In the genomic region with DNA sequence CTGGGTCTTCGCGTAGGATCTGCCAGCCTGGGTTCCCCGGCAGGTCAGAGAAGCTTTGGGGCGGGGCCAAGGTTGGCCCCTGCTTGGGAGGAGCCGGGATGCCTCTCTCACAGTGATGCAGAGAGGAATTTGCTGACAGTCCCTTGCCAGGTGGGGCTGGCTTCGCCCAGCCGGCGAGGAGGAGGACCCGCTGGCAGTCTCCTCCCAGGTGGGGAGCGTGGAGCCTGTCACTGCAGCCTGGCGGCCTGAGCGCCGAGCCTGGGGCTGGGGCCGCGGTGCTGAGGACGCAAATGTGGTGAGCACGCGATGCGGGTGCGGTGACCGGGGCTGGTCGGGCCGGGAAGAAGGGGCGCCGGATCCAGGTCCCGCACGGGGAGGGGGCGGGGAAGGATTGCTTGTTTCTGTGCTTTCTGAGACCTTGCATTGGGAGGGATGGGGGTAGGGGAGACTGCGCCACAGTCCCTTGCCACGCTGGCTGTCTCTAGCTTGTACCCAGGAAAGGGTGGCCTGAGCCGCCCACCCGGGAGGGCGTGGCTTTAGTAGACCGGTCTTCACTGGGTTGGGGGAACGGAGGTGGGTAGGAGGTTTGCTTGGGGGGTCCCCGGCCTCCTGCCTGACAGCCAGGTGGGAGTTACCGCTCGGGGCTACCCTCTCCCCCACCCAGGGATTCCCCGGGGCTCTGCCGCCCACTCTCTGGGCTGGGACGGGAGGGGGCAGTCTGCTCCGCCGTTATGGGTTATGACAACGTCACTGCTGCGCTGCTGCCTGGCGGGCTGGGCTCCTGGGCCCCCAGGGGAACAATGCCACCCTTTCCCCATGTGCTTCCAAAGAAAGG, we compare ENCODE assay signal across 8 cellular contexts. TPM values are rescaled to one million over a fixed set of nuclear protein-coding genes. Genes with fewer than 3 reads are reported as not detected.
DNase-seq lines count a peak whose midpoint lies in the region; ATAC-seq, FAIRE-seq and TF ChIP-seq lines count a peak whose summit lies in the region.

A gene with protein sequence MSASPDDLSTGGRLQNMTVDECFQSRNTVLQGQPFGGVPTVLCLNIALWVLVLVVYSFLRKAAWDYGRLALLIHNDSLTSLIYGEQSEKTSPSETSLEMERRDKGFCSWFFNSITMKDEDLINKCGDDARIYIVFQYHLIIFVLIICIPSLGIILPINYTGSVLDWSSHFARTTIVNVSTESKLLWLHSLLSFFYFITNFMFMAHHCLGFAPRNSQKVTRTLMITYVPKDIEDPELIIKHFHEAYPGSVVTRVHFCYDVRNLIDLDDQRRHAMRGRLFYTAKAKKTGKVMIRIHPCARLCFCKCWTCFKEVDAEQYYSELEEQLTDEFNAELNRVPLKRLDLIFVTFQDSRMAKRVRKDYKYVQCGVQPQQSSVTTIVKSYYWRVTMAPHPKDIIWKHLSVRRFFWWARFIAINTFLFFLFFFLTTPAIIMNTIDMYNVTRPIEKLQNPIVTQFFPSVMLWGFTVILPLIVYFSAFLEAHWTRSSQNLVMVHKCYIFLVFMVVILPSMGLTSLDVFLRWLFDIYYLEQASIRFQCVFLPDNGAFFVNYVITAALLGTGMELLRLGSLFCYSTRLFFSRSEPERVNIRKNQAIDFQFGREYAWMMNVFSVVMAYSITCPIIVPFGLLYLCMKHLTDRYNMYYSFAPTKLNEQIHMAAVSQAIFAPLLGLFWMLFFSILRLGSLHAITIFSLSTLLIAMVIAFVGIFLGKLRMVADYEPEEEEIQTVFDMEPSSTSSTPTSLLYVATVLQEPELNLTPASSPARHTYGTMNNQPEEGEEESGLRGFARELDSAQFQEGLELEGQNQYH (plus strand): TSS at position 196 of the 835 bp plus-strand sequence. CDS start 37,016 bp downstream, outside the sequence.

- no peaks in the 10 kb centered on the region for H3K79me2 ChIP-seq in OCI-LY3 (ENCODE audit: low read length)

- peak within 1 kb of the TSS; percentile 76 for H3K9ac ChIP-seq in OCI-LY3 (ENCODE audit: low read length)

- H3K4me1 ChIP-seq in OCI-LY3 (ENCODE audit: low read length) = peaks cover 30% of the 10 kb centered on the region
- H3K4me1 ChIP-seq in ovary (ENCODE audit: insufficient read depth) = peaks cover 8% of the 10 kb centered on the region

- peak within 1 kb of the TSS; percentile 73 for H2AFZ ChIP-seq in OCI-LY3 (ENCODE audit: low read depth, low read length)

- ATAC-seq in GM18909 (IDR thresholded peaks at IDR 0.05; ENCODE audit: poor library complexity, unreplicated experiment) (peak; percentile 76), HG03280 (IDR thresholded peaks at IDR 0.05; ENCODE audit: unreplicated experiment) (no peak)

- no peaks in the 10 kb centered on the region for H3K27me3 ChIP-seq in OCI-LY3 (ENCODE audit: low read depth, low read length)
- no peaks in the 10 kb centered on the region for H3K27me3 ChIP-seq in ovary

- FAIRE-seq in urothelium cell line (lab: Jason Lieb, UNC) = peak; percentile 82

- H4K20me1 ChIP-seq in OCI-LY3 (ENCODE audit: insufficient read depth, low read length) = no peaks in the 10 kb centered on the region

- H3K4me3 ChIP-seq in OCI-LY3 (ENCODE audit: low read length) (peak within 1 kb of the TSS; percentile 96), ovary (peak within 1 kb of the TSS; percentile 7)

- TF ChIP-seq EP300 in ovary (IDR thresholded peaks at IDR 0.05) = no peak

- no peak for TF ChIP-seq POLR2A in ovary (IDR thresholded peaks at IDR 0.05)

- peak; percentile 20 for TF ChIP-seq CTCF in OCI-LY3 (IDR thresholded peaks at IDR 0.05; ENCODE audit: low read depth, low read length)
- TF ChIP-seq CTCF in ovary (IDR thresholded peaks at IDR 0.05) = no peak

- H3K36me3 ChIP-seq in OCI-LY3 (replicated peaks; ENCODE audit: low read depth, low read length) (no peaks in the 10 kb centered on the region), ovary (no peaks in the 10 kb centered on the region)

- 0 to 1% (median 0%) methylated on average over 38 to 46 of the region's 46 CpGs for WGBS in ovary, 3 donors

- H3K27ac ChIP-seq in OCI-LY3 (ENCODE audit: low read length) (peak within 1 kb of the TSS; percentile 35), ovary (no peak within 1 kb of the TSS)

- intact Hi-C loops in ovary (cut with DNase I) = no loop called here

- peak within 1 kb of the TSS; percentile 94 for H3K4me2 ChIP-seq in OCI-LY3 (ENCODE audit: low read length)

- H3K9me3 ChIP-seq in OCI-LY3 (ENCODE audit: insufficient read depth, low read length) (no peaks in the 10 kb centered on the region), ovary (no peaks in the 10 kb centered on the region)

- peak; percentile 57 for DNase-seq in HuH-7.5 (ENCODE audit: low spot score)
- peak; percentile 72 to 82 for DNase-seq in activated T-cell treated with anti-CD3 and anti-CD28 coated beads, Interleukin-2, amount 50 U/mL, for 48 hours
- DNase-seq in germinal center (ENCODE audit: low spot score) = peak; percentile 90
- no peak for DNase-seq in ovary
- DNase-seq in urothelium cell line (ENCODE audit: low spot score) = peak; percentile 96

RNA-seq across cellular contexts. Expression of the gene that starts here (rescaled TPM):
- total RNA-seq in ovary = under 1 TPM in 6 of 7 donors, not detected in 1; 0.23 to 0.77 (median 0.25) TPM
- polyA plus RNA-seq in ovary = 1 to 10 TPM in 1 of 2 donors, under 1 TPM in 1; 0.16 to 1.7 TPM

Comparison
In these comparisons a context has a peak if more than half of its experiments do, and no peak if none do; other contexts are left out.
1. DNase-seq: peak in HuH-7.5 (single experiment), activated T-cell treated with anti-CD3 and anti-CD28 coated beads, Interleukin-2, amount 50 U/mL, for 48 hours (2 of 2), germinal center (single experiment) and urothelium cell line (single experiment); none in ovary (0 of 5).